ENCODE assay signal across 12 cellular contexts in genomic region chr6:45715508-45715803, GRCh38.
A peak's percentile ranks its signal among the peaks of the same experiment; 100 is the strongest.
DNase-seq lines count a peak whose midpoint lies in the region; ATAC-seq and TF ChIP-seq lines count a peak whose summit lies in the region.
"Had no signal": no experiment of that assay in that cellular context is flagged by ENCODE, and none has a peak within 500 bp of the region (broad histone marks: within the 10 kb centered on the region; RNA-seq: fewer than 3 reads in every experiment).

No MANE protein-coding gene starts in this region.

- DNase-seq in activated T-cell treated with anti-CD3 and anti-CD28 coated beads, Interleukin-2, amount 50 U/mL, for 72 hours, result peak; percentile 27 to 28
- no peak for DNase-seq in activated T-cell treated with anti-CD3 and anti-CD28 coated beads for 4 hours
- DNase-seq in GM20000 (ENCODE audit: low spot score), result no peak
- DNase-seq in ACHN, result no peak
- DNase-seq: CD4-positive, alpha-beta T cell; SIG-M5 had no signal

- peaks cover 60% of the 10 kb centered on the region for H3K4me1 ChIP-seq in KMS-11 (ENCODE audit: low read depth, poor library complexity, severe bottlenecking)
- H3K4me1 ChIP-seq: HAP-1 had no signal

- H3K27ac Mint-ChIP-seq in activated T-cell treated with anti-CD3 and anti-CD28 coated beads, Interleukin-2, amount 50 U/mL, for 72 hours, result peak overlapping the region; percentile 11
- H3K27ac Mint-ChIP-seq in activated T-helper 17 cell treated with anti-CD3 and anti-CD28 coated beads, Interleukin-2, amount 50 U/mL, for 72 hours, result peak overlapping the region; percentile 92
- peak overlapping the region; percentile 75 for H3K27ac Mint-ChIP-seq in stimulated activated memory B cell treated with anti-CD40 and anti-IgM and Interleukin-4, amounts not matched to agents 10 μg/mL and 1 μg/mL and 100 μg/mL, for 72 hours
- H3K27ac Mint-ChIP-seq: B cell, IgD-negative memory B cell had no signal

- in situ Hi-C loops in ACHN (cut with HindIII; ENCODE audit: low pct_ligation_motif_present, low pct_unique_long_range_greater_than_20kb, low sequenced_read_pairs), result no loop called here

- H3K9ac ChIP-seq in KMS-11, result no peak overlapping the region; the same call in 1 of the 2 replicates

- H3K4me3 ChIP-seq in KMS-11 (IDR thresholded peaks at IDR 0.05; ENCODE audit: insufficient read depth, low read depth, low read length), result no peak overlapping the region
- H3K4me3 ChIP-seq: HAP-1 had no signal

- no peaks in the 10 kb centered on the region for H3K36me3 ChIP-seq in KMS-11 (ENCODE audit: insufficient read depth)
- H3K36me3 ChIP-seq: HAP-1 had no signal

- H4K20me1 ChIP-seq in KMS-11 (ENCODE audit: insufficient read depth), result no peaks in the 10 kb centered on the region

- TF ChIP-seq CTCF in KMS-11 (conservative IDR thresholded peaks at IDR 0.05; ENCODE audit: low read depth, low read length), result no peak
- TF ChIP-seq CTCF in GM20000 (IDR thresholded peaks at IDR 0.05; ENCODE audit: extremely low read depth, missing control alignments), result no peak

- H3K27me3 Mint-ChIP-seq in activated T-cell treated with anti-CD3 and anti-CD28 coated beads, Interleukin-2, amount 50 U/mL, for 72 hours (ENCODE audit: low read depth), result no peaks in the 10 kb centered on the region
- H3K27me3 Mint-ChIP-seq in activated T-helper 17 cell treated with anti-CD3 and anti-CD28 coated beads, Interleukin-2, amount 50 U/mL, for 72 hours, result no peaks in the 10 kb centered on the region
- peaks cover 9% of the 10 kb centered on the region for H3K27me3 Mint-ChIP-seq in stimulated activated memory B cell treated with anti-CD40 and anti-IgM and Interleukin-4, amounts not matched to agents 10 μg/mL and 1 μg/mL and 100 μg/mL, for 72 hours
- H3K27me3 Mint-ChIP-seq: B cell had no signal

- H3K36me3 Mint-ChIP-seq in activated T-cell treated with anti-CD3 and anti-CD28 coated beads, Interleukin-2, amount 50 U/mL, for 72 hours (ENCODE audit: insufficient read depth in 2 of 2), result no peaks in the 10 kb centered on the region
- no peaks in the 10 kb centered on the region for H3K36me3 Mint-ChIP-seq in activated T-helper 17 cell treated with anti-CD3 and anti-CD28 coated beads, Interleukin-2, amount 50 U/mL, for 72 hours (ENCODE audit: low read depth)
- no peaks in the 10 kb centered on the region for H3K36me3 Mint-ChIP-seq in stimulated activated memory B cell treated with anti-CD40 and anti-IgM and Interleukin-4, amounts not matched to agents 10 μg/mL and 1 μg/mL and 100 μg/mL, for 72 hours
- H3K36me3 Mint-ChIP-seq: IgD-negative memory B cell had no signal

- H3K4me3 Mint-ChIP-seq in activated T-cell treated with anti-CD3 and anti-CD28 coated beads, Interleukin-2, amount 50 U/mL, for 72 hours, result peak overlapping the region; percentile 33 to 43
- H3K4me3 Mint-ChIP-seq in activated T-helper 17 cell treated with anti-CD3 and anti-CD28 coated beads, Interleukin-2, amount 50 U/mL, for 72 hours, result peak overlapping the region; percentile 74
- no peak overlapping the region for H3K4me3 Mint-ChIP-seq in stimulated activated memory B cell treated with anti-CD40 and anti-IgM and Interleukin-4, amounts not matched to agents 10 μg/mL and 1 μg/mL and 100 μg/mL, for 72 hours
- H3K4me3 Mint-ChIP-seq: B cell; CD4-positive, alpha-beta T cell; IgD-negative memory B cell had no signal

- H3K27me3 ChIP-seq in KMS-11 (ENCODE audit: insufficient read depth, low read depth), result no peaks in the 10 kb centered on the region

- H3K4me2 ChIP-seq in KMS-11, result peak overlapping the region; percentile 91

- H3K79me2 ChIP-seq in KMS-11 (ENCODE audit: insufficient read depth, low read depth), result peaks cover 4% of the 10 kb centered on the region; the same call in 1 of the 2 replicates

- peaks cover 67% of the 10 kb centered on the region for H3K4me1 Mint-ChIP-seq in activated T-cell treated with anti-CD3 and anti-CD28 coated beads, Interleukin-2, amount 50 U/mL, for 72 hours (ENCODE audit: low read depth)
- H3K4me1 Mint-ChIP-seq in activated T-helper 17 cell treated with anti-CD3 and anti-CD28 coated beads, Interleukin-2, amount 50 U/mL, for 72 hours, result peaks cover 34% of the 10 kb centered on the region
- H3K4me1 Mint-ChIP-seq in stimulated activated memory B cell treated with anti-CD40 and anti-IgM and Interleukin-4, amounts not matched to agents 10 μg/mL and 1 μg/mL and 100 μg/mL, for 72 hours, result peaks cover 34% of the 10 kb centered on the region

- no peaks in the 10 kb centered on the region for H3K9me3 Mint-ChIP-seq in activated T-cell treated with anti-CD3 and anti-CD28 coated beads, Interleukin-2, amount 50 U/mL, for 72 hours
- no peaks in the 10 kb centered on the region for H3K9me3 Mint-ChIP-seq in activated T-helper 17 cell treated with anti-CD3 and anti-CD28 coated beads, Interleukin-2, amount 50 U/mL, for 72 hours
- no peaks in the 10 kb centered on the region for H3K9me3 Mint-ChIP-seq in stimulated activated memory B cell treated with anti-CD40 and anti-IgM and Interleukin-4, amounts not matched to agents 10 μg/mL and 1 μg/mL and 100 μg/mL, for 72 hours
- H3K9me3 Mint-ChIP-seq: CD4-positive, alpha-beta T cell; IgD-negative memory B cell had no signal

- 0 out of 2 replicates have a peak overlapping the region, but pooled peaks have one; percentile 43 for H2AFZ ChIP-seq in KMS-11 (ENCODE audit: low read depth)

- peak in 1 of 2 donors; percentile 9 for ATAC-seq in activated T-cell treated with anti-CD3 and anti-CD28 coated beads, Interleukin-2, amount 50 U/mL, for 72 hours (replicated peaks in 1 of 2)
- ATAC-seq in activated T-helper 17 cell treated with anti-CD3 and anti-CD28 coated beads, Interleukin-2, amount 50 U/mL, for 72 hours (replicated peaks), result peak; percentile 41
- no peak for ATAC-seq in stimulated activated memory B cell treated with anti-CD40 and anti-IgM and Interleukin-4, amounts not matched to agents 10 μg/mL and 1 μg/mL and 100 μg/mL, for 72 hours

- H3K27ac ChIP-seq in KMS-11, result peak overlapping the region; percentile 66; the same call in 1 of the 2 replicates

Comparison
In these comparisons a context has a peak if more than half of its experiments do, and no peak if none do; other contexts are left out.
1. DNase-seq: peak in activated T-cell treated with anti-CD3 and anti-CD28 coated beads, Interleukin-2, amount 50 U/mL, for 72 hours (2 of 2); none in activated T-cell treated with anti-CD3 and anti-CD28 coated beads for 4 hours (single experiment), GM20000 (single experiment) and ACHN (single experiment).
2. H3K27ac Mint-ChIP-seq: peak in every context shown above with its lines; median percentile 92 in activated T-helper 17 cell treated with anti-CD3 and anti-CD28 coated beads, Interleukin-2, amount 50 U/mL, for 72 hours; 75 in stimulated activated memory B cell treated with anti-CD40 and anti-IgM and Interleukin-4, amounts not matched to agents 10 μg/mL and 1 μg/mL and 100 μg/mL, for 72 hours; 11 in activated T-cell treated with anti-CD3 and anti-CD28 coated beads, Interleukin-2, amount 50 U/mL, for 72 hours.